In the genomic region with DNA sequence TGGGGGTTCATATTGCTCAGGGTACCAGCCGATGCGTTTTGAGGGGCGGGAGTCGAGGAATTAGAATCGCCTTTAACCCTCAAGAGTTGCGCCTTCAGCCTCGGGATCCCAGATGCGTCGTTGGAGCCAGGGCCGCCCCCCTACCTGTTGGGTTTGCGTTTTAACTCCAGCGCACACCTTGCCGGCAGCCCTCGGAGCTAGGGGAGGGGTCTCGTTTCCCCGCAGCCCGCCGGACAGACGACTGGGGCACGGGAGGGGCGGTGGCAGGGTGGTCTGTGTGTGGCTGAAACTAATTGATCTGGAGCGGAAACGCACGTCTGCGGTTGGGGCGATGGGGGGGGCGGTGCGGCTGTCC, we compare ENCODE assay signal across 10 cellular contexts. TPM values are rescaled to one million over a fixed set of nuclear protein-coding genes. Genes with fewer than 3 reads are reported as not detected.
DNase-seq lines count a peak whose midpoint lies in the region; TF ChIP-seq lines count a peak whose summit lies in the region.
"Had no signal": no experiment of that assay in that cellular context is flagged by ENCODE, and none has a peak within 500 bp of the region (broad histone marks: within the 10 kb centered on the region; RNA-seq: fewer than 3 reads in every experiment).

No MANE protein-coding gene starts in this region.

- TF ChIP-seq CTCF in fibroblast of villous mesenchyme (IDR thresholded peaks at IDR 0.05; ENCODE audit: insufficient read depth, low read depth, low read length), result no peak
- no peak for TF ChIP-seq CTCF in progenitor cell of endocrine pancreas (IDR thresholded peaks at IDR 0.05; ENCODE audit: unreplicated experiment)

- H3K27me3 Mint-ChIP-seq in progenitor cell of endocrine pancreas, result peaks cover 6% of the 10 kb centered on the region
- H3K27me3 Mint-ChIP-seq in activated T-cell treated with anti-CD3 and anti-CD28 coated beads, Interleukin-2, amount 50 U/mL, for 24 hours, result peaks cover 68% of the 10 kb centered on the region

- H3K36me3 Mint-ChIP-seq in progenitor cell of endocrine pancreas (ENCODE audit: insufficient read depth), result no peaks in the 10 kb centered on the region
- H3K36me3 Mint-ChIP-seq in activated T-cell treated with anti-CD3 and anti-CD28 coated beads, Interleukin-2, amount 50 U/mL, for 24 hours (ENCODE audit: low read depth), result no peaks in the 10 kb centered on the region
- H3K36me3 Mint-ChIP-seq: activated naive CD4-positive, alpha-beta T cell treated with anti-CD3 and anti-CD28 coated beads, Interleukin-2, amount 50 U/mL, for 72 hours had no signal

- no peaks in the 10 kb centered on the region for H3K9me3 Mint-ChIP-seq in progenitor cell of endocrine pancreas (ENCODE audit: low read depth)
- H3K9me3 Mint-ChIP-seq in activated T-cell treated with anti-CD3 and anti-CD28 coated beads, Interleukin-2, amount 50 U/mL, for 24 hours, result no peaks in the 10 kb centered on the region
- H3K9me3 Mint-ChIP-seq: activated naive CD4-positive, alpha-beta T cell treated with anti-CD3 and anti-CD28 coated beads, Interleukin-2, amount 50 U/mL, for 72 hours had no signal

- peak overlapping the region; percentile 77 for H3K4me3 Mint-ChIP-seq in progenitor cell of endocrine pancreas (ENCODE audit: low read depth)
- no peak overlapping the region for H3K4me3 Mint-ChIP-seq in activated T-cell treated with anti-CD3 and anti-CD28 coated beads, Interleukin-2, amount 50 U/mL, for 24 hours

- H3K27ac Mint-ChIP-seq in progenitor cell of endocrine pancreas, result peak overlapping the region; percentile 99
- no peak overlapping the region for H3K27ac Mint-ChIP-seq in activated T-cell treated with anti-CD3 and anti-CD28 coated beads, Interleukin-2, amount 50 U/mL, for 24 hours
- H3K27ac Mint-ChIP-seq: activated naive CD4-positive, alpha-beta T cell treated with anti-CD3 and anti-CD28 coated beads, Interleukin-2, amount 50 U/mL, for 72 hours had no signal

- H3K4me1 Mint-ChIP-seq in progenitor cell of endocrine pancreas (ENCODE audit: low read depth), result peaks cover 23% of the 10 kb centered on the region
- peaks cover 27% of the 10 kb centered on the region for H3K4me1 Mint-ChIP-seq in activated T-cell treated with anti-CD3 and anti-CD28 coated beads, Interleukin-2, amount 50 U/mL, for 24 hours (ENCODE audit: low read depth)

- DNase-seq in ELF-1 (ENCODE audit: low read depth, low spot score), result peak; percentile 61
- DNase-seq in SK-N-DZ (ENCODE audit: low spot score), result peak; percentile 47
- no peak for DNase-seq in fibroblast of villous mesenchyme (ENCODE audit: low read depth)
- DNase-seq in progenitor cell of endocrine pancreas (ENCODE audit: low spot score, unreplicated experiment), result no peak
- DNase-seq in NCI-H2081 treated with DMSO at 0.1 percent for 48 hours (lab: John Stamatoyannopoulos, UW), result no peak
- DNase-seq in NCI-H2081 (lab: John Stamatoyannopoulos, UW), result no peak
- DNase-seq in activated T-cell treated with anti-CD3 and anti-CD28 coated beads, Interleukin-2, amount 50 U/mL, for 24 hours, result no peak
- DNase-seq in NOMO-1 treated with DMSO at 0.1 percent for 48 hours (lab: John Stamatoyannopoulos, UW; ENCODE audit: unreplicated experiment), result no peak
- DNase-seq: NCI-H1694 treated with DMSO at 0.1 percent for 48 hours had no signal

- peak overlapping the region; percentile 88 for H3K4me3 ChIP-seq in fibroblast of villous mesenchyme (ENCODE audit: low read depth, low read length)

RNA-seq across cellular contexts. Expression of a gene that starts 3.4 kb away (rescaled TPM):
- polyA plus RNA-seq in SK-N-DZ (2014; cell fraction: cytosol; rRNA removed), result 242 and 248 TPM in 2 replicates
- polyA plus RNA-seq in SK-N-DZ (2014; cell fraction: nucleus; rRNA removed), result 196 and 220 TPM in 2 replicates
- total RNA-seq in fibroblast of villous mesenchyme (351 and 365 TPM in 2 replicates), progenitor cell of endocrine pancreas (409 and 437 TPM in 2 replicates)

RNA-seq across cellular contexts. Expression of a gene that starts 37.6 kb away (rescaled TPM):
- polyA plus RNA-seq in SK-N-DZ (2014; cell fraction: cytosol; rRNA removed), result 22.1 and 25.3 TPM in 2 replicates
- polyA plus RNA-seq in SK-N-DZ (2014; cell fraction: nucleus; rRNA removed), result 38.9 and 46.6 TPM in 2 replicates
- 19.0 and 22.5 TPM in 2 replicates for total RNA-seq in fibroblast of villous mesenchyme
- total RNA-seq in progenitor cell of endocrine pancreas, result 28.5 and 33.4 TPM in 2 replicates

Comparison
In these comparisons a context has a peak if more than half of its experiments do, and no peak if none do; other contexts are left out.
1. DNase-seq: peak in ELF-1 (single experiment) and SK-N-DZ (single experiment); none in fibroblast of villous mesenchyme (single experiment), progenitor cell of endocrine pancreas (single experiment), NCI-H2081 treated with DMSO at 0.1 percent for 48 hours (single experiment), NCI-H2081 (0 of 2), activated T-cell treated with anti-CD3 and anti-CD28 coated beads, Interleukin-2, amount 50 U/mL, for 24 hours (single experiment) and NOMO-1 treated with DMSO at 0.1 percent for 48 hours (single experiment).